In the genomic region with DNA sequence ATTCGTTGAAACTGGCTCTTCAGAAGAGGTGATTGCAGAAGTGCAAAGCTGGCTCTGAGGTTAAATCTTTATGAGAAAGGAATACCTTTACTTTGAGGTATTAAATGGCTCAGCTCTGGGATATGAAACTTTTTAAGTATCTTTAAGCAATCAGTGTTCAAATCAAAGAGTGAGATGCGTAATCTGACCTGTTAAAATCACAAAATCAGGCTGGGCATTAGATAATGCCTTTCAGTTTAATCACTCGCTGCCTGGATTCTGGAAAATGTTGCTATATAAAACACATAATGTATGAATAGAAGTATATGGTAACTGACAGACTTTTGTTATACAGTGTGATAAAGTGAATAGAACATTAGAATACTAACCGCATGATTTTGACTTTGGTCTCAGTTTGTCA, we compare ENCODE assay signal across 26 cellular contexts. TPM values are rescaled to one million over a fixed set of nuclear protein-coding genes. Genes with fewer than 3 reads are reported as not detected.
DNase-seq lines count a peak whose midpoint lies in the region; TF ChIP-seq lines count a peak whose summit lies in the region.
"Had no signal": no experiment of that assay in that cellular context is flagged by ENCODE, and none has a peak within 500 bp of the region (broad histone marks: within the 10 kb centered on the region; RNA-seq: fewer than 3 reads in every experiment).

No MANE protein-coding gene starts in this region.

- no peak for DNase-seq in activated naive CD4-positive, alpha-beta T cell treated with anti-CD3 and anti-CD28 coated beads, Interleukin-2, amount 10 ng/mL, durations not matched to agents 7 days and 5 days
- no peak for DNase-seq in activated naive CD4-positive, alpha-beta T cell treated with anti-CD3 and anti-CD28 coated beads for 36 hours
- DNase-seq in HT-29 (ENCODE audit: low spot score) (peak; percentile 36), endodermal cell (no peak), type B pancreatic cell (ENCODE audit: extremely low spot score, unreplicated experiment) (no peak), NCI-H510A treated with DMSO at 0.1 percent for 48 hours (lab: John Stamatoyannopoulos, UW) (no peak), SW480 (ENCODE audit: low spot score) (no peak), cerebellar nuclear complex (lab: John Stamatoyannopoulos, UW) (no peak)
- DNase-seq: ACHN; activated gamma-delta T cell; activated T-cell treated with anti-CD3 and anti-CD28 coated beads for 4 hours; brain microvascular endothelial cell; erythroblast; foreskin fibroblast; heart left ventricle; Kasumi-1; mucosa of descending colon; NCI-H2171; NCI-H69; pancreas; small intestine; stimulated activated CD8-positive, alpha-beta memory T cell treated with anti-CD3 and anti-CD28 coated beads, Interleukin-4, amount 100 ng/mL, for 48 hours; stimulated activated naive CD8-positive, alpha-beta T cell treated with anti-CD3 and anti-CD28 coated beads, Interleukin-15, amount 100 ng/mL, for 72 hours; T-helper 2 cell had no signal

- no peaks in the 10 kb centered on the region for H3K9me3 Mint-ChIP-seq in activated naive CD4-positive, alpha-beta T cell treated with anti-CD3 and anti-CD28 coated beads, Interleukin-2, amount 10 ng/mL, durations not matched to agents 7 days and 5 days
- H3K9me3 Mint-ChIP-seq in activated naive CD4-positive, alpha-beta T cell treated with anti-CD3 and anti-CD28 coated beads for 36 hours, result no peaks in the 10 kb centered on the region
- no peaks in the 10 kb centered on the region for H3K9me3 Mint-ChIP-seq in endodermal cell
- H3K9me3 Mint-ChIP-seq in type B pancreatic cell, result no peaks in the 10 kb centered on the region
- H3K9me3 Mint-ChIP-seq: natural killer cell treated with Interleukin-12 subunit alpha and Interleukin-12 subunit beta and Interleukin-15 and Interleukin-18, amount 100 ng/mL, for 72 hours; stimulated activated naive CD8-positive, alpha-beta T cell treated with anti-CD3 and anti-CD28 coated beads, Interleukin-15, amount 100 ng/mL, for 72 hours had no signal

- H3K9ac ChIP-seq in endodermal cell (ENCODE audit: extremely low read depth, low read length, poor library complexity, severe bottlenecking), result no peak overlapping the region

- peak overlapping the region; percentile 6 for H3K4me3 Mint-ChIP-seq in activated naive CD4-positive, alpha-beta T cell treated with anti-CD3 and anti-CD28 coated beads, Interleukin-2, amount 10 ng/mL, durations not matched to agents 7 days and 5 days
- H3K4me3 Mint-ChIP-seq in activated naive CD4-positive, alpha-beta T cell treated with anti-CD3 and anti-CD28 coated beads for 36 hours, result no peak overlapping the region
- H3K4me3 Mint-ChIP-seq in endodermal cell, result no peak overlapping the region
- peak overlapping the region; percentile 53 for H3K4me3 Mint-ChIP-seq in type B pancreatic cell

- WGBS in endodermal cell (ENCODE audit: insufficient coverage in 1 of 2, insufficient read length in 1 of 2), 2 experiments, result 88 to 93% methylated on average over 3 to 4 of the region's 4 CpGs

- no peaks in the 10 kb centered on the region for H3K36me3 ChIP-seq in endodermal cell (ENCODE audit: control insufficient read depth, insufficient read depth, low read length)
- H3K36me3 ChIP-seq: brain microvascular endothelial cell, heart left ventricle, pancreas had no signal

- CTCF ChIA-PET in activated naive CD4-positive, alpha-beta T cell treated with anti-CD3 and anti-CD28 coated beads, Interleukin-2, amount 10 ng/mL, durations not matched to agents 7 days and 5 days (lab: Charles Lee), result no interaction called here
- CTCF ChIA-PET in activated naive CD4-positive, alpha-beta T cell treated with anti-CD3 and anti-CD28 coated beads for 36 hours (lab: Charles Lee), result interaction anchor here (0.9 kb wide), 1 partner anchor 74 kb away, joined by 3 read pairs; no protein-coding TSS in a partner anchor

- intact Hi-C loops in activated naive CD4-positive, alpha-beta T cell treated with anti-CD3 and anti-CD28 coated beads for 36 hours (cut with micrococcal nuclease), result loop anchor here (5.0 to 10.0 kb wide), 5 partner anchors 66 to 984 kb away; a partner anchor contains a TSS

- H3K27me3 Mint-ChIP-seq in activated naive CD4-positive, alpha-beta T cell treated with anti-CD3 and anti-CD28 coated beads, Interleukin-2, amount 10 ng/mL, durations not matched to agents 7 days and 5 days, result peaks cover 26% of the 10 kb centered on the region
- peaks cover 3% of the 10 kb centered on the region for H3K27me3 Mint-ChIP-seq in activated naive CD4-positive, alpha-beta T cell treated with anti-CD3 and anti-CD28 coated beads for 36 hours (ENCODE audit: low read depth)
- H3K27me3 Mint-ChIP-seq in endodermal cell (ENCODE audit: insufficient read depth) (peaks cover 74% of the 10 kb centered on the region), type B pancreatic cell (peaks cover 51% of the 10 kb centered on the region)
- H3K27me3 Mint-ChIP-seq: stimulated activated naive CD8-positive, alpha-beta T cell treated with anti-CD3 and anti-CD28 coated beads, Interleukin-15, amount 100 ng/mL, for 72 hours had no signal

- H3K9me3 ChIP-seq in endodermal cell (ENCODE audit: control insufficient read depth, low read length), result no peaks in the 10 kb centered on the region
- H3K9me3 ChIP-seq: heart left ventricle, mucosa of descending colon, pancreas had no signal

- H3K27ac Mint-ChIP-seq in activated naive CD4-positive, alpha-beta T cell treated with anti-CD3 and anti-CD28 coated beads, Interleukin-2, amount 10 ng/mL, durations not matched to agents 7 days and 5 days, result no peak overlapping the region
- no peak overlapping the region for H3K27ac Mint-ChIP-seq in activated naive CD4-positive, alpha-beta T cell treated with anti-CD3 and anti-CD28 coated beads for 36 hours
- H3K27ac Mint-ChIP-seq in endodermal cell (no peak overlapping the region), type B pancreatic cell (no peak overlapping the region)
- H3K27ac Mint-ChIP-seq: stimulated activated naive CD8-positive, alpha-beta T cell treated with anti-CD3 and anti-CD28 coated beads, Interleukin-15, amount 100 ng/mL, for 72 hours had no signal

- no peak overlapping the region for H3K27ac ChIP-seq in endodermal cell (ENCODE audit: low read depth, low read length)
- H3K27ac ChIP-seq: brain microvascular endothelial cell had no signal

- peaks cover 13% of the 10 kb centered on the region for H3K36me3 Mint-ChIP-seq in activated naive CD4-positive, alpha-beta T cell treated with anti-CD3 and anti-CD28 coated beads, Interleukin-2, amount 10 ng/mL, durations not matched to agents 7 days and 5 days
- peaks cover 11% of the 10 kb centered on the region for H3K36me3 Mint-ChIP-seq in activated naive CD4-positive, alpha-beta T cell treated with anti-CD3 and anti-CD28 coated beads for 36 hours (ENCODE audit: low read depth)
- H3K36me3 Mint-ChIP-seq in endodermal cell (ENCODE audit: low read depth), result no peaks in the 10 kb centered on the region
- no peaks in the 10 kb centered on the region for H3K36me3 Mint-ChIP-seq in type B pancreatic cell

- H3K27me3 ChIP-seq in endodermal cell (ENCODE audit: control insufficient read depth, insufficient read depth, low read length, poor library complexity, severe bottlenecking), result peaks cover 29% of the 10 kb centered on the region
- H3K27me3 ChIP-seq: brain microvascular endothelial cell, heart left ventricle, pancreas had no signal

- H3K4me1 ChIP-seq in endodermal cell (ENCODE audit: control insufficient read depth, insufficient read depth, low read length), result no peaks in the 10 kb centered on the region

- H3K4me1 Mint-ChIP-seq in activated naive CD4-positive, alpha-beta T cell treated with anti-CD3 and anti-CD28 coated beads, Interleukin-2, amount 10 ng/mL, durations not matched to agents 7 days and 5 days, result peaks cover 33% of the 10 kb centered on the region
- peaks cover 27% of the 10 kb centered on the region for H3K4me1 Mint-ChIP-seq in activated naive CD4-positive, alpha-beta T cell treated with anti-CD3 and anti-CD28 coated beads for 36 hours (ENCODE audit: low read depth)
- H3K4me1 Mint-ChIP-seq in endodermal cell (peaks cover 8% of the 10 kb centered on the region), type B pancreatic cell (ENCODE audit: unreplicated experiment) (peaks cover 9% of the 10 kb centered on the region)

- H3K4me3 ChIP-seq in endodermal cell (ENCODE audit: low read length), result peak overlapping the region; percentile 85
- H3K4me3 ChIP-seq: lung, mucosa of descending colon had no signal

- no peak for TF ChIP-seq CTCF in endodermal cell (conservative IDR thresholded peaks at IDR 0.05)
- no peak for TF ChIP-seq CTCF in type B pancreatic cell (conservative IDR thresholded peaks at IDR 0.05)

RNA-seq across cellular contexts. Expression of a gene that starts 2.0 kb away (rescaled TPM):
- 10 to 100 TPM; 12.6 to 13.7 TPM for total RNA-seq in activated naive CD4-positive, alpha-beta T cell treated with anti-CD3 and anti-CD28 coated beads for 36 hours
- 22.3 and 25.1 TPM in 2 replicates for total RNA-seq in HT-29 (2014; rRNA removed; shearing (Covaris generic))
- total RNA-seq in endodermal cell (10 to 100 TPM in 1 of 2 donors, 1 to 10 TPM in 1; 7.1 to 11.5 TPM), type B pancreatic cell (ENCODE audit: low replicate concordance) (4.1 and 9.6 TPM in 2 replicates)
- polyA plus RNA-seq in endodermal cell (2013, experiment 1 of 2), result 3.2 TPM
- 4.0 TPM for polyA plus RNA-seq in endodermal cell (2013, experiment 2 of 2)

Comparison
In these comparisons a context has a peak if more than half of its experiments do, and no peak if none do; other contexts are left out.
1. H3K4me3 Mint-ChIP-seq: peak in activated naive CD4-positive, alpha-beta T cell treated with anti-CD3 and anti-CD28 coated beads, Interleukin-2, amount 10 ng/mL, durations not matched to agents 7 days and 5 days (single experiment) and type B pancreatic cell (single experiment); none in activated naive CD4-positive, alpha-beta T cell treated with anti-CD3 and anti-CD28 coated beads for 36 hours (single experiment) and endodermal cell (single experiment).